In genomic region chr1:85343612-85344255, GRCh38 we compare ENCODE assay signal across 12 cellular contexts.
DNase-seq lines count a peak whose midpoint lies in the region; ATAC-seq, FAIRE-seq and TF ChIP-seq lines count a peak whose summit lies in the region.
"Had no signal": no experiment of that assay in that cellular context is flagged by ENCODE, and none has a peak within 500 bp of the region (broad histone marks: within the 10 kb centered on the region; RNA-seq: fewer than 3 reads in every experiment).

No MANE protein-coding gene starts in this region.

- H3K27me3 Mint-ChIP-seq in CD8-positive, alpha-beta T cell (ENCODE audit: low read depth), result peaks cover 13% of the 10 kb centered on the region

- peak; percentile 72 for DNase-seq in SK-N-MC (ENCODE audit: low read depth, low spot score)
- DNase-seq in fibroblast of peridontal ligament (ENCODE audit: extremely low read depth), result peak; percentile 51
- no peak for DNase-seq in pancreas
- no peak for DNase-seq in DMS79 treated with DMSO at 0.1 percent for 48 hours (lab: John Stamatoyannopoulos, UW)
- DNase-seq in NCI-H1048 (lab: John Stamatoyannopoulos, UW), result no peak
- DNase-seq in CD8-positive, alpha-beta T cell, result no peak
- DNase-seq: activated T-cell treated with anti-CD3 and anti-CD28 coated beads, Interleukin-2, amount 50 U/mL, for 4 hours; DMS79; effector memory CD4-positive, alpha-beta T cell had no signal

- intact Hi-C loops in pancreas (cut with DNase I), result no loop called here
- intact Hi-C loops in CD8-positive, alpha-beta T cell (cut with DNase I, micrococcal nuclease), result no loop called here

- peaks cover 8 to 17% (median 13%) of the 10 kb centered on the region in 3 donors for H3K4me1 ChIP-seq in pancreas
- no peaks in the 10 kb centered on the region for H3K4me1 ChIP-seq in CD8-positive, alpha-beta T cell (ENCODE audit: insufficient read depth, low read length)

- H3K36me3 ChIP-seq in SK-N-MC (ENCODE audit: insufficient read depth, low read length) (no peaks in the 10 kb centered on the region), pancreas (no peaks in the 10 kb centered on the region)
- H3K36me3 ChIP-seq in CD8-positive, alpha-beta T cell (ENCODE audit: insufficient read depth, low read length), result no peaks in the 10 kb centered on the region

- H3K27me3 ChIP-seq in pancreas, result no peaks in the 10 kb centered on the region
- H3K27me3 ChIP-seq in CD8-positive, alpha-beta T cell (ENCODE audit: insufficient read depth, low read length), result no peaks in the 10 kb centered on the region

- CTCF ChIA-PET in CD8-positive, alpha-beta T cell (lab: Charles Lee), result no interaction called here

- H3K27ac ChIP-seq in SK-N-MC, result peak overlapping the region; percentile 76
- peak overlapping the region in 3 of 4 donors; percentile 23 to 56 (median 43) for H3K27ac ChIP-seq in pancreas
- H3K27ac ChIP-seq in CD8-positive, alpha-beta T cell (ENCODE audit: low read depth, low read length), result no peak overlapping the region

- WGBS in pancreas, 2 donors, result 16 to 18% methylated on average over 1 of the region's 1 CpG

- no peaks in the 10 kb centered on the region for H3K9me3 Mint-ChIP-seq in CD8-positive, alpha-beta T cell
- H3K9me3 Mint-ChIP-seq: activated T-cell treated with anti-CD3 and anti-CD28 coated beads, Interleukin-2, amount 50 U/mL, for 4 hours; T-helper 1 cell treated with Interleukin-12 subunit alpha and Interleukin-12 subunit beta and Interleukin-4 antibody, amounts not matched to agents 30 μg/mL and 1 μg/mL, for 36 hours had no signal

- H3K36me3 Mint-ChIP-seq in CD8-positive, alpha-beta T cell, result no peaks in the 10 kb centered on the region

- H3K27ac Mint-ChIP-seq in CD8-positive, alpha-beta T cell, result no peak overlapping the region
- H3K27ac Mint-ChIP-seq: T-helper 1 cell treated with Interleukin-12 subunit alpha and Interleukin-12 subunit beta and Interleukin-4 antibody, amounts not matched to agents 30 μg/mL and 1 μg/mL, for 36 hours had no signal

- H3K4me3 ChIP-seq in SK-N-MC (peak overlapping the region; percentile 4; the same call in 1 of the 2 replicates), pancreas (no peak overlapping the region)
- no peak overlapping the region for H3K4me3 ChIP-seq in CD8-positive, alpha-beta T cell (ENCODE audit: low read depth, low read length)

- POLR2A ChIA-PET in CD8-positive, alpha-beta T cell (lab: Charles Lee), result interaction anchor here (0.6 kb wide), 1 partner anchor 12 kb away, joined by 3 read pairs; no protein-coding TSS in a partner anchor

- no peak for TF ChIP-seq CTCF in pancreas (IDR thresholded peaks at IDR 0.05)
- TF ChIP-seq CTCF in CD8-positive, alpha-beta T cell (IDR thresholded peaks at IDR 0.05), result no peak

- ATAC-seq in GM21423 (IDR thresholded peaks at IDR 0.05; ENCODE audit: unreplicated experiment), result peak; percentile 55
- ATAC-seq in pancreas, result peak; percentile 47 to 74 (median 72)
- ATAC-seq in GM21447 (IDR thresholded peaks at IDR 0.05; ENCODE audit: unreplicated experiment), result no peak
- ATAC-seq in CD8-positive, alpha-beta T cell, result no peak
- ATAC-seq: activated T-cell treated with anti-CD3 and anti-CD28 coated beads, Interleukin-2, amount 50 U/mL, for 4 hours had no signal

- H3K4me1 Mint-ChIP-seq in CD8-positive, alpha-beta T cell (ENCODE audit: low read depth), result no peaks in the 10 kb centered on the region

- no peak overlapping the region for H3K4me3 Mint-ChIP-seq in CD8-positive, alpha-beta T cell
- H3K4me3 Mint-ChIP-seq: activated T-cell treated with anti-CD3 and anti-CD28 coated beads, Interleukin-2, amount 50 U/mL, for 4 hours; T-helper 1 cell treated with Interleukin-12 subunit alpha and Interleukin-12 subunit beta and Interleukin-4 antibody, amounts not matched to agents 30 μg/mL and 1 μg/mL, for 36 hours had no signal

- H3K9ac ChIP-seq in SK-N-MC (ENCODE audit: insufficient read length), result no peak overlapping the region

- no peak for FAIRE-seq in pancreas (lab: Jason Lieb, UNC)

- H3K9me3 ChIP-seq in SK-N-MC (ENCODE audit: low read depth, low read length), result no peaks in the 10 kb centered on the region
- H3K9me3 ChIP-seq in pancreas, result no peaks in the 10 kb centered on the region
- no peaks in the 10 kb centered on the region for H3K9me3 ChIP-seq in CD8-positive, alpha-beta T cell (ENCODE audit: low read length)

Comparison
In these comparisons a context has a peak if more than half of its experiments do, and no peak if none do; other contexts are left out.
1. ATAC-seq: peak in GM21423 (single experiment) and pancreas (4 of 4); none in GM21447 (single experiment) and CD8-positive, alpha-beta T cell (single experiment).
2. DNase-seq: peak in SK-N-MC (single experiment) and fibroblast of peridontal ligament (single experiment); none in pancreas (0 of 6), DMS79 treated with DMSO at 0.1 percent for 48 hours (single experiment), NCI-H1048 (single experiment) and CD8-positive, alpha-beta T cell (0 of 7).